8 cellular contexts compared by ENCODE assay signal in the genomic region with DNA sequence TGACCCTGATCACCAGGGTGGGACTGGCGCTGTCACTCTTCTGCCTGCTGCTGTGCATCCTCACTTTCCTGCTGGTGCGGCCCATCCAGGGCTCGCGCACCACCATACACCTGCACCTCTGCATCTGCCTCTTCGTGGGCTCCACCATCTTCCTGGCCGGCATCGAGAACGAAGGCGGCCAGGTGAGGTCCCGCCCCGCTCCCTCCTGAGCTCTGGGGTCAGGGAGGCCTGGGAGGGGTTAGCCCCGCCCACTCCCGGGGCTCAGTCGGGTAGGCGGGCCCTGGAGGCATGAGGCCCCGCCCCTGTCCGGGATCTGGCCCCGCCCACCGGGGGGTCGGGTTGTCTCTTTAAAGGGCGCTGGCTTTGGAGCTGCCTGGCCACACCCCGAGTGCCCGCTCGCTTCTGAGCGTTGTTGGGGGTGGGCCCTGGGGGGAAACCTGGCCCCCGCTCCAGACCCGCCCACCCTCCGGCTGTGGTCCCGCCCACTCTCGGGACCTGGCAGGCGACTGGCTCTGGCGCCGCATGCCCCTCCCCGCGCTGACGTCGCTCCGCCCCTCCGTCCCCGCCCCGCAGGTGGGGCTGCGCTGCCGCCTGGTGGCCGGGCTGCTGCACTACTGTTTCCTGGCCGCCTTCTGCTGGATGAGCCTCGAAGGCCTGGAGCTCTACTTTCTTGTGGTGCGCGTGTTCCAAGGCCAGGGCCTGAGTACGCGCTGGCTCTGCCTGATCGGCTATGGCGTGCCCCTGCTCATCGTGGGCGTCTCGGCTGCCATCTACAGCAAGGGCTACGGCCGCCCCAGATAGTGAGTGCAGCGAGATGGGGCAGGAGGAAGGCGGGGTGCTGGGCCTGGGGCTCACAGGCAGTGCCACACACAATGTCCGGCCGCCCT. TPM values are rescaled to one million over a fixed set of nuclear protein-coding genes. Genes with fewer than 3 reads are reported as not detected.
A peak's percentile ranks its signal among the peaks of the same experiment; 100 is the strongest.
DNase-seq lines count a peak whose midpoint lies in the region; ATAC-seq and TF ChIP-seq lines count a peak whose summit lies in the region.

No MANE protein-coding gene starts in this region.

- no peaks in the 10 kb centered on the region for H3K27me3 ChIP-seq in left ventricle myocardium inferior (ENCODE audit: low read depth)
- H3K27me3 ChIP-seq in prostate gland (replicated peaks; ENCODE audit: insufficient read depth), result no peaks in the 10 kb centered on the region
- H3K27me3 ChIP-seq in upper lobe of right lung, result no peaks in the 10 kb centered on the region

- H3K4me1 Mint-ChIP-seq in T-cell, result peaks cover 31 to 46% (median 32%) of the 10 kb centered on the region in 3 donors

- H3K9me3 ChIP-seq in left ventricle myocardium inferior (replicated peaks) (no peaks in the 10 kb centered on the region), prostate gland (no peaks in the 10 kb centered on the region), upper lobe of right lung (no peaks in the 10 kb centered on the region)

- no peaks in the 10 kb centered on the region for H3K9me3 Mint-ChIP-seq in T-cell

- H3K27ac ChIP-seq in left ventricle myocardium inferior (replicated peaks) (peak overlapping the region; percentile 76), prostate gland (peak overlapping the region; percentile 64 to 74), upper lobe of right lung (peak overlapping the region; percentile 45)

- intact Hi-C loops in left ventricle myocardium inferior (cut with micrococcal nuclease), result no loop called here
- intact Hi-C loops in prostate gland (cut with DNase I), result loop anchor here (5.0 kb wide), 2 partner anchors 44 to 269 kb away; a partner anchor contains a TSS
- intact Hi-C loops in upper lobe of right lung (cut with DNase I), result no loop called here

- H3K4me3 Mint-ChIP-seq in T-cell, result peak overlapping the region in 1 of 3 donors; percentile 53

- H3K36me3 ChIP-seq in left ventricle myocardium inferior (peaks cover 87% of the 10 kb centered on the region), prostate gland (peaks cover 22 to 31% of the 10 kb centered on the region in 2 donors), upper lobe of right lung (peaks cover 96% of the 10 kb centered on the region)

- ATAC-seq in T-cell (replicated peaks in 1 of 4), result peak; percentile 61 to 82 (median 75)
- peak; percentile 93 for ATAC-seq in upper lobe of right lung

- H3K4me3 ChIP-seq in left ventricle myocardium inferior, result peak overlapping the region; percentile 56
- peak overlapping the region; percentile 17 to 25 for H3K4me3 ChIP-seq in prostate gland
- H3K4me3 ChIP-seq in upper lobe of right lung, result no peak overlapping the region

- POLR2A ChIA-PET in T-cell (lab: Charles Lee), result interaction anchor here (0.5 to 1.1 kb wide), 4 partner anchors 8 to 54 kb away, joined by 4 to 9 read pairs (median 6); no protein-coding TSS in a partner anchor

- peak overlapping the region in 1 of 2 donors; percentile 63 for H3K27ac Mint-ChIP-seq in T-cell

- peak; percentile 85 for DNase-seq in Daoy (ENCODE audit: low read depth)
- DNase-seq in H4 (ENCODE audit: low spot score), result peak; percentile 49
- DNase-seq in NAMALWA (ENCODE audit: low spot score), result peak; percentile 95
- DNase-seq in T-cell, result peak; percentile 75 to 93 (median 86)
- peak; percentile 89 for DNase-seq in amniotic epithelial cell (ENCODE audit: low read depth)
- DNase-seq in left ventricle myocardium inferior, result peak; percentile 80
- DNase-seq in prostate gland (ENCODE audit: low spot score), result peak; percentile 80
- DNase-seq in upper lobe of right lung, result peak; percentile 94

- 19% methylated on average over 58 of the region's 61 CpGs for WGBS in prostate gland

- no peaks in the 10 kb centered on the region for H3K27me3 Mint-ChIP-seq in T-cell

- CTCF ChIA-PET in T-cell (lab: Charles Lee), result interaction anchor here (0.6 to 2.6 kb wide), 13 partner anchors 9 to 1286 kb away, joined by 3 to 12 read pairs (median 4); a partner anchor contains a TSS

- H3K4me1 ChIP-seq in left ventricle myocardium inferior (peaks cover 12% of the 10 kb centered on the region), prostate gland (replicated peaks) (peaks cover 3% of the 10 kb centered on the region), upper lobe of right lung (peaks cover 5% of the 10 kb centered on the region)

- TF ChIP-seq CTCF in left ventricle myocardium inferior (IDR thresholded peaks at IDR 0.05; ENCODE audit: borderline replicate concordance) (peak; percentile 97), prostate gland (IDR thresholded peaks at IDR 0.05) (peak; percentile 85 to 95 (median 90)), upper lobe of right lung (IDR thresholded peaks at IDR 0.05) (peak; percentile 97)

- no peak for TF ChIP-seq POLR2A in prostate gland (IDR thresholded peaks at IDR 0.05)

- H3K36me3 Mint-ChIP-seq in T-cell, result peaks cover 55% of the 10 kb centered on the region

RNA-seq across cellular contexts. Expression of a gene that starts 13.1 kb away (rescaled TPM):
- 207 and 210 TPM in 2 replicates for total RNA-seq in Daoy (2014; rRNA removed; shearing (Covaris generic))
- 162 and 211 TPM in 2 replicates for total RNA-seq in H4 (2014; rRNA removed; shearing (Covaris generic))
- 100 to 1,000 TPM; 159 to 280 (median 179) TPM for total RNA-seq in T-cell
- total RNA-seq in left ventricle myocardium inferior, result 33.4 TPM
- total RNA-seq in prostate gland, result 100 to 1,000 TPM in 1 of 2 donors, 10 to 100 TPM in 1; 64.9 to 121 TPM
- total RNA-seq in upper lobe of right lung, result 63.0 TPM

RNA-seq across cellular contexts. Expression of a gene that starts 24.8 kb away (rescaled TPM):
- 19.3 and 22.6 TPM in 2 replicates for total RNA-seq in Daoy (2014; rRNA removed; shearing (Covaris generic))
- total RNA-seq in H4 (2014; rRNA removed; shearing (Covaris generic)), result 9.5 and 13.0 TPM in 2 replicates
- total RNA-seq in T-cell (1,000 to 10,000 TPM in 1 of 5 donors, 100 to 1,000 TPM in 4; 194 to 1,118 (median 206) TPM), left ventricle myocardium inferior (32.7 TPM), prostate gland (10 to 100 TPM; 16.3 to 42.2 TPM), upper lobe of right lung (165 TPM)

RNA-seq across cellular contexts. Expression of a gene that starts 27.1 kb away (rescaled TPM):
- 52.6 and 59.2 TPM in 2 replicates for total RNA-seq in Daoy (2014; rRNA removed; shearing (Covaris generic))
- total RNA-seq in H4 (2014; rRNA removed; shearing (Covaris generic)), result 19.0 and 28.7 TPM in 2 replicates
- total RNA-seq in T-cell, result 100 to 1,000 TPM; 170 to 272 (median 224) TPM
- total RNA-seq in left ventricle myocardium inferior, result 129 TPM
- total RNA-seq in prostate gland, result 100 to 1,000 TPM in 1 of 2 donors, 10 to 100 TPM in 1; 54.3 to 255 TPM
- 159 TPM for total RNA-seq in upper lobe of right lung
